18 cellular contexts compared by ENCODE assay signal in genomic region chr10:50794490-50794889, GRCh38. TPM values are rescaled to one million over a fixed set of nuclear protein-coding genes. Genes with fewer than 3 reads are reported as not detected.
DNase-seq lines count a peak whose midpoint lies in the region; ATAC-seq and TF ChIP-seq lines count a peak whose summit lies in the region.
"Had no signal": no experiment of that assay in that cellular context is flagged by ENCODE, and none has a peak within 500 bp of the region (broad histone marks: within the 10 kb centered on the region; RNA-seq: fewer than 3 reads in every experiment).

No MANE protein-coding gene starts in this region.

- TF ChIP-seq CTCF in MCF 10A (IDR thresholded peaks at IDR 0.05; ENCODE audit: unreplicated experiment): no peak
- no peak for TF ChIP-seq CTCF in breast epithelium (IDR thresholded peaks at IDR 0.05)
- TF ChIP-seq CTCF in choroid plexus epithelial cell (conservative IDR thresholded peaks at IDR 0.05; ENCODE audit: low read depth, low read length): no peak
- no peak for TF ChIP-seq CTCF in nephron progenitor cell (IDR thresholded peaks at IDR 0.05)
- TF ChIP-seq CTCF in MM.1S (IDR thresholded peaks at IDR 0.05; ENCODE audit: low read length): no peak

- no peak for TF ChIP-seq POLR2A in breast epithelium (IDR thresholded peaks at IDR 0.05)

- H3K27me3 ChIP-seq in breast epithelium (no peaks in the 10 kb centered on the region), MM.1S (replicated peaks; ENCODE audit: insufficient read depth, low read length) (no peaks in the 10 kb centered on the region)

- H4K20me1 ChIP-seq in MM.1S (ENCODE audit: insufficient read depth, low read length): no peaks in the 10 kb centered on the region

- no peak overlapping the region for H3K4me3 ChIP-seq in breast epithelium
- H3K4me3 ChIP-seq in choroid plexus epithelial cell (ENCODE audit: low read depth, low read length): no peak overlapping the region
- no peak overlapping the region for H3K4me3 ChIP-seq in MM.1S (ENCODE audit: low read length)
- H3K4me3 ChIP-seq: A549, HAP-1 had no signal

- H3K9me2 ChIP-seq in MM.1S (replicated peaks; ENCODE audit: insufficient read depth, low read length): no peaks in the 10 kb centered on the region

- CTCF ChIA-PET in MCF 10A (lab: Yijun Ruan, JAX): no interaction called here

- H3K79me2 ChIP-seq in MM.1S (ENCODE audit: low read length): no peaks in the 10 kb centered on the region

- no peak overlapping the region for H3K4me2 ChIP-seq in MM.1S (ENCODE audit: low read depth, low read length)
- H3K4me2 ChIP-seq: A549 had no signal

- intact Hi-C loops in MCF 10A (cut with micrococcal nuclease): no loop called here
- intact Hi-C loops in breast epithelium (cut with DNase I; ENCODE audit: low total_unique reads): no loop called here

- no TSS peak for BruUV-seq in MCF 10A (replicated peaks; lab: Mats Ljungman, UMichigan)

- H3K27ac Mint-ChIP-seq in MCF 10A (ENCODE audit: low read depth, unreplicated experiment) (no peak overlapping the region), nephron progenitor cell (no peak overlapping the region), T-helper 17 cell (no peak overlapping the region)
- H3K27ac Mint-ChIP-seq: CD4-positive, alpha-beta T cell had no signal

- POLR2A ChIA-PET in MCF 10A (lab: Yijun Ruan, JAX): no interaction called here

- no peak overlapping the region for H2AFZ ChIP-seq in MM.1S (ENCODE audit: low read length)

- peak; percentile 3 for DNase-seq in MCF 10A (ENCODE audit: unreplicated experiment)
- DNase-seq in breast epithelium (ENCODE audit: low spot score in 2 of 2): no peak
- peak; percentile 2 for DNase-seq in choroid plexus epithelial cell (ENCODE audit: low read depth)
- peak; percentile 26 for DNase-seq in fibroblast of peridontal ligament (ENCODE audit: extremely low read depth)
- DNase-seq in nephron progenitor cell: no peak
- no peak for DNase-seq in T-helper 17 cell
- DNase-seq in MM.1S: no peak
- no peak for DNase-seq in iPS-NIHi11 (ENCODE audit: low spot score)
- DNase-seq: AML-193; Caco-2; CD4-positive, alpha-beta T cell; DMS153; DMS79; GDM1 had no signal

- no peaks in the 10 kb centered on the region for H3K36me3 Mint-ChIP-seq in MCF 10A (ENCODE audit: insufficient read depth, unreplicated experiment)
- H3K36me3 Mint-ChIP-seq in nephron progenitor cell (ENCODE audit: low read depth): no peaks in the 10 kb centered on the region
- peaks cover 3% of the 10 kb centered on the region for H3K36me3 Mint-ChIP-seq in T-helper 17 cell (ENCODE audit: low read depth)

- H3F3A ChIP-seq in MM.1S (ENCODE audit: insufficient read depth, low read length): no peaks in the 10 kb centered on the region

- H3K27ac ChIP-seq in breast epithelium (no peak overlapping the region), MM.1S (ENCODE audit: low read length) (no peak overlapping the region)
- H3K27ac ChIP-seq: 22Rv1, A549, C4-2B had no signal

- H3K9me3 Mint-ChIP-seq in MCF 10A (ENCODE audit: unreplicated experiment): no peaks in the 10 kb centered on the region
- no peaks in the 10 kb centered on the region for H3K9me3 Mint-ChIP-seq in nephron progenitor cell

- no peak for ATAC-seq in T-helper 17 cell
- ATAC-seq: A549 had no signal

- H3K36me3 ChIP-seq in breast epithelium (no peaks in the 10 kb centered on the region), MM.1S (replicated peaks; ENCODE audit: insufficient read depth, low read length) (no peaks in the 10 kb centered on the region)
- H3K36me3 ChIP-seq: HAP-1 had no signal

- H3K4me1 Mint-ChIP-seq in MCF 10A (ENCODE audit: insufficient read depth, unreplicated experiment): no peaks in the 10 kb centered on the region
- no peaks in the 10 kb centered on the region for H3K4me1 Mint-ChIP-seq in nephron progenitor cell
- no peaks in the 10 kb centered on the region for H3K4me1 Mint-ChIP-seq in T-helper 17 cell

- peaks cover 33% of the 10 kb centered on the region for H3K27me3 Mint-ChIP-seq in MCF 10A (ENCODE audit: insufficient read depth, unreplicated experiment)
- no peaks in the 10 kb centered on the region for H3K27me3 Mint-ChIP-seq in nephron progenitor cell (ENCODE audit: low read depth, poor library complexity)
- peaks cover 15% of the 10 kb centered on the region for H3K27me3 Mint-ChIP-seq in T-helper 17 cell

- H3K9me3 ChIP-seq in breast epithelium: no peaks in the 10 kb centered on the region
- H3K9me3 ChIP-seq in T-helper 17 cell (ENCODE audit: control insufficient read depth, low read length, poor library complexity, severe bottlenecking): no peaks in the 10 kb centered on the region
- H3K9me3 ChIP-seq in MM.1S (replicated peaks; ENCODE audit: insufficient read depth, low read length): no peaks in the 10 kb centered on the region
- H3K9me3 ChIP-seq: A549, Caco-2, HAP-1 had no signal

- H3K4me1 ChIP-seq in breast epithelium (no peaks in the 10 kb centered on the region), MM.1S (ENCODE audit: low read length) (no peaks in the 10 kb centered on the region)
- H3K4me1 ChIP-seq: A549, Caco-2, HAP-1 had no signal

- H3K4me3 Mint-ChIP-seq in MCF 10A (ENCODE audit: unreplicated experiment) (no peak overlapping the region), nephron progenitor cell (no peak overlapping the region), T-helper 17 cell (no peak overlapping the region)
- H3K4me3 Mint-ChIP-seq: CD4-positive, alpha-beta T cell had no signal

- no peak overlapping the region for H3K9ac ChIP-seq in MM.1S (ENCODE audit: low read length)

RNA-seq across cellular contexts. Expression of gene ASAH2B, which starts 54.8 kb away (rescaled TPM):
- total RNA-seq in MCF 10A (2022) (7.2 TPM in 2 replicates), breast epithelium (1 to 10 TPM; 1.4 to 3.7 (median 2.6) TPM), T-helper 17 cell (1 to 10 TPM; 1.3 TPM)

Comparison
In these comparisons a context has a peak if more than half of its experiments do, and no peak if none do; other contexts are left out.
1. DNase-seq: peak in MCF 10A (single experiment), choroid plexus epithelial cell (single experiment) and fibroblast of peridontal ligament (single experiment); none in breast epithelium (0 of 2), nephron progenitor cell (single experiment), T-helper 17 cell (0 of 3), MM.1S (single experiment) and iPS-NIHi11 (single experiment).